In genomic region chr11:93844568-93844967, GRCh38 we compare ENCODE assay signal across 22 cellular contexts. TPM values are rescaled to one million over a fixed set of nuclear protein-coding genes. Genes with fewer than 3 reads are reported as not detected.
"Had no signal": no experiment of that assay in that cellular context is flagged by ENCODE, and none has a peak within 500 bp of the region (broad histone marks: within the 10 kb centered on the region; RNA-seq: fewer than 3 reads in every experiment).

No MANE protein-coding gene starts in this region.

- H3K36me3 ChIP-seq: colonic mucosa, neural progenitor cell, suprapubic skin, transverse colon had no signal

- H3K9ac ChIP-seq: neural progenitor cell had no signal

- H3K27me3 ChIP-seq: colonic mucosa, suprapubic skin, transverse colon had no signal

- H3K27ac ChIP-seq: colonic mucosa, neural progenitor cell, psoas muscle, suprapubic skin, transverse colon had no signal

- H3K4me3 ChIP-seq: colonic mucosa, neural progenitor cell, psoas muscle, suprapubic skin, transverse colon had no signal

- DNase-seq: activated CD4-positive, alpha-beta T cell treated with anti-CD3 and anti-CD28 coated beads, Interleukin-2, amount 10 ng/mL, durations not matched to agents 24 days and 14 days; activated CD4-positive, CD25-positive, alpha-beta regulatory T cell; activated CD8-positive, alpha-beta T cell treated with anti-CD3 and anti-CD28 coated beads for 36 hours; activated naive CD4-positive, alpha-beta T cell treated with anti-CD3 and anti-CD28 coated beads, Interleukin-2, amount 10 ng/mL, durations not matched to agents 7 days and 5 days; activated naive CD8-positive, alpha-beta T cell treated with anti-CD3 and anti-CD28 coated beads, Interleukin-2, amount 50 U/mL, for 24 hours; activated T-cell treated with anti-CD3 and anti-CD28 coated beads, Interleukin-2, amount 50 U/mL, for 24 hours; anterior cingulate cortex; colonic mucosa; erythroblast; foreskin melanocyte; mesenchymal stem cell; naive thymus-derived CD4-positive, alpha-beta T cell; psoas muscle; right cardiac atrium; stimulated activated naive CD8-positive, alpha-beta T cell treated with anti-CD3 and anti-CD28 coated beads, Interleukin-15, amount 100 ng/mL, for 72 hours; T-helper 9 cell; transverse colon had no signal

- H3K4me1 ChIP-seq: colonic mucosa, psoas muscle had no signal

- H2AFZ ChIP-seq: neural progenitor cell had no signal

- H3K4me2 ChIP-seq: neural progenitor cell had no signal

- H3K9me3 ChIP-seq: colonic mucosa, psoas muscle, suprapubic skin, transverse colon had no signal

- ATAC-seq: activated CD8-positive, alpha-beta T cell treated with anti-CD3 and anti-CD28 coated beads for 36 hours; activated naive CD8-positive, alpha-beta T cell treated with anti-CD3 and anti-CD28 coated beads, Interleukin-2, amount 50 U/mL, for 24 hours; naive thymus-derived CD4-positive, alpha-beta T cell; psoas muscle; right cardiac atrium; stimulated activated naive CD8-positive, alpha-beta T cell treated with anti-CD3 and anti-CD28 coated beads, Interleukin-15, amount 100 ng/mL, for 72 hours had no signal

RNA-seq across cellular contexts. Expression of gene VSTM5, which starts 5.8 kb away (rescaled TPM):
- total RNA-seq: activated CD4-positive, alpha-beta T cell treated with anti-CD3 and anti-CD28 coated beads, Interleukin-2, amount 10 ng/mL, durations not matched to agents 24 days and 14 days; activated CD8-positive, alpha-beta T cell treated with anti-CD3 and anti-CD28 coated beads for 36 hours; liver; naive thymus-derived CD4-positive, alpha-beta T cell; osteocyte; skeletal muscle tissue had no signal
- polyA plus RNA-seq: naive thymus-derived CD4-positive, alpha-beta T cell had no signal
